Comparison of ENCODE assay signal across 8 cellular contexts in genomic region chr17:46818319-46818928, GRCh38. TPM values are rescaled to one million over a fixed set of nuclear protein-coding genes. Genes with fewer than 3 reads are reported as not detected.
DNase-seq lines count a peak whose midpoint lies in the region; ATAC-seq and TF ChIP-seq lines count a peak whose summit lies in the region.

Gene WNT3, minus strand, starts transcription at chr17:46818692. Its CDS starts 95 bp downstream, at chr17:46818597.

- H3K36me3 ChIP-seq in mammary epithelial cell (ENCODE audit: insufficient read depth, low read length) (no peaks in the 10 kb centered on the region), mucosa of descending colon (ENCODE audit: low read depth) (no peaks in the 10 kb centered on the region)

- no peak within 1 kb of the TSS for H3K27ac ChIP-seq in mammary epithelial cell (ENCODE audit: insufficient read depth, low read depth, low read length)

- in situ Hi-C loops in mammary epithelial cell (cut with MboI; ENCODE audit: low sequenced_read_pairs in 2 of 2): no loop called here

- peaks cover 50% of the 10 kb centered on the region for H3K27me3 Mint-ChIP-seq in HFFc6 (ENCODE audit: insufficient read depth)
- peaks cover 77% of the 10 kb centered on the region for H3K27me3 Mint-ChIP-seq in T-helper 1 cell treated with Interleukin-12 subunit alpha and Interleukin-12 subunit beta and Interleukin-4 antibody, amounts not matched to agents 30 μg/mL and 1 μg/mL, for 36 hours (ENCODE audit: low read depth)
- H3K27me3 Mint-ChIP-seq in stimulated activated naive CD8-positive, alpha-beta T cell treated with anti-CD3 and anti-CD28 coated beads, Interleukin-15, Interleukin-2, amounts not matched to agents 100 ng/mL and 50 ng/mL, for 24 hours: peaks cover 77% of the 10 kb centered on the region

- no peaks in the 10 kb centered on the region for H3K9me3 Mint-ChIP-seq in HFFc6
- H3K9me3 Mint-ChIP-seq in T-helper 1 cell treated with Interleukin-12 subunit alpha and Interleukin-12 subunit beta and Interleukin-4 antibody, amounts not matched to agents 30 μg/mL and 1 μg/mL, for 36 hours: no peaks in the 10 kb centered on the region
- H3K9me3 Mint-ChIP-seq in stimulated activated naive CD8-positive, alpha-beta T cell treated with anti-CD3 and anti-CD28 coated beads, Interleukin-15, Interleukin-2, amounts not matched to agents 100 ng/mL and 50 ng/mL, for 24 hours: no peaks in the 10 kb centered on the region

- H3K36me3 Mint-ChIP-seq in HFFc6 (ENCODE audit: low read depth): no peaks in the 10 kb centered on the region
- no peaks in the 10 kb centered on the region for H3K36me3 Mint-ChIP-seq in T-helper 1 cell treated with Interleukin-12 subunit alpha and Interleukin-12 subunit beta and Interleukin-4 antibody, amounts not matched to agents 30 μg/mL and 1 μg/mL, for 36 hours (ENCODE audit: low read depth)
- no peaks in the 10 kb centered on the region for H3K36me3 Mint-ChIP-seq in stimulated activated naive CD8-positive, alpha-beta T cell treated with anti-CD3 and anti-CD28 coated beads, Interleukin-15, Interleukin-2, amounts not matched to agents 100 ng/mL and 50 ng/mL, for 24 hours (ENCODE audit: low read depth)

- H3K27me3 ChIP-seq in mammary epithelial cell (ENCODE audit: insufficient read depth, low read length): no peaks in the 10 kb centered on the region

- dilution Hi-C loops in mammary epithelial cell (cut with HindIII; ENCODE audit: low sequenced_read_pairs): no loop called here

- CTCF ChIA-PET in mammary epithelial cell (lab: Charles Lee; ENCODE audit: low non-redundant PET): no interaction called here

- 19% methylated on average over 12 of the region's 47 CpGs for WGBS in mammary epithelial cell (ENCODE audit: low coverage, missing lambda C conversion rate)

- H3K4me1 ChIP-seq in mammary epithelial cell (ENCODE audit: insufficient read depth, low read length) (peaks cover 8% of the 10 kb centered on the region), mucosa of descending colon (ENCODE audit: low read depth) (peaks cover 14% of the 10 kb centered on the region)

- H4K20me1 ChIP-seq in mammary epithelial cell (ENCODE audit: insufficient read depth, low read length): no peaks in the 10 kb centered on the region

- peak within 1 kb of the TSS in 1 of 3 experiments; percentile 18 for H3K4me3 ChIP-seq in mammary epithelial cell (replicated peaks in 1 of 3; ENCODE audit: insufficient read depth in 1 of 3, low read depth in 2 of 3, low read length in 3 of 3)
- no peak within 1 kb of the TSS for H3K4me3 ChIP-seq in mucosa of descending colon

- intact Hi-C loops in mammary epithelial cell (cut with micrococcal nuclease): no loop called here
- intact Hi-C loops in mucosa of descending colon (cut with DNase I, micrococcal nuclease): no loop called here

- H3K9me3 ChIP-seq in mammary epithelial cell (replicated peaks; ENCODE audit: insufficient read depth, low read length): no peaks in the 10 kb centered on the region
- no peaks in the 10 kb centered on the region for H3K9me3 ChIP-seq in mucosa of descending colon

- H3K4me2 ChIP-seq in mammary epithelial cell (ENCODE audit: insufficient read depth, low read depth, low read length): peak within 1 kb of the TSS; percentile 64

- TF ChIP-seq CTCF in HFFc6 (IDR thresholded peaks at IDR 0.05) (no peak), mammary epithelial cell (conservative IDR thresholded peaks at IDR 0.05 in 1 of 2, IDR thresholded peaks at IDR 0.05 in 1 of 2; ENCODE audit: extremely low read depth in 1 of 2, insufficient read depth in 1 of 2, low read depth in 1 of 2, low read length in 2 of 2) (no peak), mucosa of descending colon (IDR thresholded peaks at IDR 0.05) (no peak)

- ATAC-seq in mucosa of descending colon: peak; percentile 32
- no peak for ATAC-seq in GM18867 (IDR thresholded peaks at IDR 0.05; ENCODE audit: unreplicated experiment)

- no peak within 1 kb of the TSS for H3K9ac ChIP-seq in mammary epithelial cell (ENCODE audit: insufficient read depth, low read length)

- no peak within 1 kb of the TSS for H2AFZ ChIP-seq in mammary epithelial cell (ENCODE audit: low read depth, low read length)

- peak within 1 kb of the TSS; percentile 68 for H3K4me3 Mint-ChIP-seq in HFFc6
- peak within 1 kb of the TSS; percentile 65 for H3K4me3 Mint-ChIP-seq in T-helper 1 cell treated with Interleukin-12 subunit alpha and Interleukin-12 subunit beta and Interleukin-4 antibody, amounts not matched to agents 30 μg/mL and 1 μg/mL, for 36 hours
- peak within 1 kb of the TSS; percentile 71 for H3K4me3 Mint-ChIP-seq in stimulated activated naive CD8-positive, alpha-beta T cell treated with anti-CD3 and anti-CD28 coated beads, Interleukin-15, Interleukin-2, amounts not matched to agents 100 ng/mL and 50 ng/mL, for 24 hours

- DNase-seq in HFFc6 (no peak), mammary epithelial cell (no peak), mucosa of descending colon (peak in 2 of 3 donors; percentile 17 to 44), COLO829 (ENCODE audit: low spot score) (no peak), NK-92 (lab: John Stamatoyannopoulos, UW; ENCODE audit: unreplicated experiment) (no peak)

- peaks cover 5% of the 10 kb centered on the region; the same call in 1 of the 2 replicates for H3K4me1 Mint-ChIP-seq in HFFc6 (ENCODE audit: low read depth)
- H3K4me1 Mint-ChIP-seq in T-helper 1 cell treated with Interleukin-12 subunit alpha and Interleukin-12 subunit beta and Interleukin-4 antibody, amounts not matched to agents 30 μg/mL and 1 μg/mL, for 36 hours (ENCODE audit: low read depth): peaks cover 11% of the 10 kb centered on the region
- H3K4me1 Mint-ChIP-seq in stimulated activated naive CD8-positive, alpha-beta T cell treated with anti-CD3 and anti-CD28 coated beads, Interleukin-15, Interleukin-2, amounts not matched to agents 100 ng/mL and 50 ng/mL, for 24 hours (ENCODE audit: low read depth): peaks cover 16% of the 10 kb centered on the region

- BruUV-seq in mammary epithelial cell (replicated peaks; lab: Mats Ljungman, UMichigan): no TSS peak

- H3K27ac Mint-ChIP-seq in HFFc6: no peak within 1 kb of the TSS
- no peak within 1 kb of the TSS for H3K27ac Mint-ChIP-seq in T-helper 1 cell treated with Interleukin-12 subunit alpha and Interleukin-12 subunit beta and Interleukin-4 antibody, amounts not matched to agents 30 μg/mL and 1 μg/mL, for 36 hours
- H3K27ac Mint-ChIP-seq in stimulated activated naive CD8-positive, alpha-beta T cell treated with anti-CD3 and anti-CD28 coated beads, Interleukin-15, Interleukin-2, amounts not matched to agents 100 ng/mL and 50 ng/mL, for 24 hours: no peak within 1 kb of the TSS

- H3K79me2 ChIP-seq in mammary epithelial cell (ENCODE audit: insufficient read depth, low read length): no peaks in the 10 kb centered on the region

RNA-seq across cellular contexts. Expression of gene WNT3, which starts in this region (rescaled TPM):
- 1 to 10 TPM; 2.1 to 3.5 (median 3.2) TPM for total RNA-seq in HFFc6 (2021; fragmentation: NEBNext Ultra II Directional; extraction: Animal tissue kit (Norgen Biotek cat#: 25700))
- 1 to 10 TPM; 2.1 to 2.2 TPM for total RNA-seq in mammary epithelial cell
- 1.5 TPM for polyA plus RNA-seq in mammary epithelial cell
- polyA minus RNA-seq in mammary epithelial cell: 0.57 TPM
- 1 to 10 TPM in 1 of 3 donors, under 1 TPM in 2; 0.29 to 1.1 (median 0.41) TPM for total RNA-seq in mucosa of descending colon

Comparison
In these comparisons a context has a peak if more than half of its experiments do, and no peak if none do; other contexts are left out.
1. DNase-seq: peak in mucosa of descending colon (2 of 3); none in HFFc6 (single experiment), mammary epithelial cell (single experiment), COLO829 (single experiment) and NK-92 (single experiment).
2. Peak in every context shown above with its lines, with median percentiles within 50 percentile points of each other: H3K4me3 Mint-ChIP-seq.